In the genomic region with DNA sequence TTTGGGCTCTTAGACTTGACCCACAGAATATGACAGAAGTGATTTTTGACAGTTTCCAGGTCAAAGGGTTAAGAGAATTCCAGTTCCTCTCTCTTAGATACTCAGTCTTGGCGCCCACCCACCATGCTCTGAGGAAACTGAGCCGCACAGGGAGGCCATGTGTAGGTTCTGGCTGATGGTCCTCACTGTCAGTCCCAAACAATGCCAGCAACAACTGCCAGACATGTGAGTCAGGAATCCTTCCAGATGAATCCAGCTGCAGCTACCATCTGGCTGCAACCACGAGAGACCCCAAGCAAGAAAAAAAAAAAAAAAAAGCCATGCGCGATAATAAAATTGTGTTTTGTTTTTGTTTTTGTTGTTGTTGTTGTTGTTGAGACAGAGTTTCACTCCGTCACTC, we compare ENCODE assay signal across 25 cellular contexts.
DNase-seq lines count a peak whose midpoint lies in the region; FAIRE-seq and TF ChIP-seq lines count a peak whose summit lies in the region.
"Had no signal": no experiment of that assay in that cellular context is flagged by ENCODE, and none has a peak within 500 bp of the region (broad histone marks: within the 10 kb centered on the region; RNA-seq: fewer than 3 reads in every experiment).

No MANE protein-coding gene starts in this region.

- H3K4me3 Mint-ChIP-seq in H9 = no peak overlapping the region
- no peak overlapping the region for H3K4me3 Mint-ChIP-seq in brain
- no peak overlapping the region for H3K4me3 Mint-ChIP-seq in CD4-positive, alpha-beta memory T cell
- H3K4me3 Mint-ChIP-seq: activated CD8-positive, alpha-beta T cell treated with anti-CD3 and anti-CD28 coated beads for 36 hours; CD4-positive, CD25-positive, alpha-beta regulatory T cell; central memory CD8-positive, alpha-beta T cell; neural progenitor cell; T-helper 1 cell treated with Interleukin-12 subunit alpha and Interleukin-12 subunit beta and Interleukin-4 antibody, amounts not matched to agents 30 μg/mL and 1 μg/mL, for 36 hours had no signal

- H3K4ac ChIP-seq in H9 (ENCODE audit: low read depth, low read length) = no peak overlapping the region

- H2BK20ac ChIP-seq in H9 (ENCODE audit: low read depth, low read length, poor library complexity, severe bottlenecking) = no peak overlapping the region

- H3K9me3 ChIP-seq in H9 (ENCODE audit: control insufficient read depth, low read depth, low read length) (no peaks in the 10 kb centered on the region), small intestine (ENCODE audit: control insufficient read depth, low read depth) (no peaks in the 10 kb centered on the region)
- H3K9me3 ChIP-seq in CD4-positive, alpha-beta memory T cell (ENCODE audit: control insufficient read depth in 1 of 2, low read length in 2 of 2) = no peaks in the 10 kb centered on the region
- H3K9me3 ChIP-seq: suprapubic skin had no signal

- H2AFZ ChIP-seq in H9 (ENCODE audit: low read length) = no peak overlapping the region
- H2AFZ ChIP-seq: neural progenitor cell, parathyroid adenoma had no signal

- H2BK15ac ChIP-seq in H9 (ENCODE audit: low read depth, low read length) = no peak overlapping the region

- no peak overlapping the region for H3K4me2 ChIP-seq in H9 (ENCODE audit: insufficient read depth, insufficient read length, low read length)

- H3K27ac Mint-ChIP-seq in H9 (peak overlapping the region; percentile 52 to 94 (median 59); a peak in 5 of 7 replicates), brain (peak overlapping the region in 3 of 5 experiments; percentile 29 to 95 (median 34))
- no peak overlapping the region for H3K27ac Mint-ChIP-seq in CD4-positive, alpha-beta memory T cell
- H3K27ac Mint-ChIP-seq: activated CD8-positive, alpha-beta T cell treated with anti-CD3 and anti-CD28 coated beads for 36 hours; activated naive CD4-positive, alpha-beta T cell treated with anti-CD3 and anti-CD28 coated beads, Interleukin-2, amount 50 U/mL, for 72 hours; activated T-helper 2 cell treated with anti-CD3 and anti-CD28 coated beads, Interferon-gamma antibody, Interleukin-2, Interleukin-4, amounts not matched to agents 10 μg/mL and 5 μg/mL and 100 μg/mL, durations not matched to agents 14 hours and 24 hours and 36 hours; CD4-positive, CD25-positive, alpha-beta regulatory T cell; T-helper 1 cell treated with Interleukin-12 subunit alpha and Interleukin-12 subunit beta and Interleukin-4 antibody, amounts not matched to agents 30 μg/mL and 1 μg/mL, for 36 hours had no signal

- no peak for DNase-seq in H9
- peak; percentile 3 for DNase-seq in fibroblast of the conjunctiva (ENCODE audit: low read depth)
- no peak for DNase-seq in small intestine
- DNase-seq in KBM-7 = no peak
- DNase-seq in CD4-positive, alpha-beta memory T cell = no peak
- DNase-seq in NCI-H774 (lab: John Stamatoyannopoulos, UW) = no peak
- DNase-seq: activated CD8-positive, alpha-beta T cell treated with anti-CD3 and anti-CD28 coated beads for 36 hours; CD4-positive, CD25-positive, alpha-beta regulatory T cell; dermis blood vessel endothelial cell; foreskin melanocyte; Kasumi-1; left colon; mammary epithelial cell; NCI-H446 treated with DMSO at 0.1 percent for 48 hours; stimulated activated naive CD4-positive, alpha-beta T cell had no signal

- no peaks in the 10 kb centered on the region for H4K20me1 ChIP-seq in H9 (ENCODE audit: control insufficient read depth, insufficient read depth, insufficient read length)

- H3K27ac ChIP-seq in H9 (ENCODE audit: insufficient read length, low read depth, low read length) = no peak overlapping the region
- no peak overlapping the region for H3K27ac ChIP-seq in small intestine (ENCODE audit: low read depth in 1 of 2, low read length in 1 of 2)
- H3K27ac ChIP-seq in CD4-positive, alpha-beta memory T cell (ENCODE audit: low read depth, low read length) = no peak overlapping the region
- H3K27ac ChIP-seq: neural progenitor cell, parathyroid adenoma, SK-N-MC, suprapubic skin had no signal

- TF ChIP-seq CTCF in H9 (conservative IDR thresholded peaks at IDR 0.05) (no peak), brain (conservative IDR thresholded peaks at IDR 0.05) (no peak)

- H2BK12ac ChIP-seq in H9 (ENCODE audit: insufficient read length, low read depth, low read length) = no peak overlapping the region

- peak overlapping the region; percentile 35; the same call in 1 of the 2 replicates for H3K14ac ChIP-seq in H9 (ENCODE audit: insufficient read depth, low read length)

- no peaks in the 10 kb centered on the region; the same call in 1 of the 2 replicates for H3K79me2 ChIP-seq in H9 (ENCODE audit: insufficient read depth, low read length)

- FAIRE-seq in small intestine (lab: Jason Lieb, UNC) = no peak
- FAIRE-seq: D721Med had no signal

- H3T11ph ChIP-seq in H9 (ENCODE audit: low read length) = no peak overlapping the region

- H3K4me3 ChIP-seq in small intestine (ENCODE audit: low read depth in 1 of 2, low read length in 2 of 2) = no peak overlapping the region
- H3K4me3 ChIP-seq in CD4-positive, alpha-beta memory T cell (ENCODE audit: low read length in 2 of 2) = no peak overlapping the region
- H3K4me3 ChIP-seq: neural progenitor cell, SK-N-MC, suprapubic skin had no signal

- no peak overlapping the region for H3K18ac ChIP-seq in H9 (ENCODE audit: insufficient read length, low read depth, low read length)

- POLR2A ChIA-PET in CD4-positive, alpha-beta memory T cell (lab: Charles Lee; ENCODE audit: partially characterized antibody) = no interaction called here

- no peaks in the 10 kb centered on the region for H3K27me3 Mint-ChIP-seq in H9 (ENCODE audit: low read depth)
- no peaks in the 10 kb centered on the region for H3K27me3 Mint-ChIP-seq in brain
- H3K27me3 Mint-ChIP-seq in CD4-positive, alpha-beta memory T cell = no peaks in the 10 kb centered on the region
- H3K27me3 Mint-ChIP-seq: activated CD8-positive, alpha-beta T cell treated with anti-CD3 and anti-CD28 coated beads for 36 hours; CD4-positive, CD25-positive, alpha-beta regulatory T cell; central memory CD8-positive, alpha-beta T cell had no signal

- no peak overlapping the region for H3K23ac ChIP-seq in H9 (ENCODE audit: insufficient read length, low read depth, low read length)

- intact Hi-C loops in CD4-positive, alpha-beta memory T cell (cut with micrococcal nuclease) = no loop called here

- no peak overlapping the region for H3K9ac ChIP-seq in H9 (ENCODE audit: extremely low read depth, insufficient read length, low read length)
- H3K9ac ChIP-seq: neural progenitor cell, parathyroid adenoma had no signal

- no peak overlapping the region for H2AK5ac ChIP-seq in H9 (ENCODE audit: insufficient read length, low read length)

- H3K36me3 Mint-ChIP-seq in H9 (ENCODE audit: insufficient read depth in 1 of 3, low read depth in 3 of 3) (peaks cover 0 to 3% (median 0%) of the 10 kb centered on the region in 3 experiments; a peak in 2 of 7 replicates), brain (no peaks in the 10 kb centered on the region)
- no peaks in the 10 kb centered on the region for H3K36me3 Mint-ChIP-seq in CD4-positive, alpha-beta memory T cell
- H3K36me3 Mint-ChIP-seq: activated naive CD4-positive, alpha-beta T cell treated with anti-CD3 and anti-CD28 coated beads, Interleukin-2, amount 50 U/mL, for 72 hours; CD4-positive, CD25-positive, alpha-beta regulatory T cell; neural progenitor cell had no signal

- in situ Hi-C loops in KBM-7 (cut with MboI; ENCODE audit: low pct_unique_long_range_greater_than_20kb, low sequenced_read_pairs) = no loop called here

- H3K27me3 ChIP-seq in H9 (ENCODE audit: insufficient read depth, low read length) = no peaks in the 10 kb centered on the region
- no peaks in the 10 kb centered on the region for H3K27me3 ChIP-seq in small intestine (ENCODE audit: control insufficient read depth in 2 of 2, insufficient read depth in 2 of 2, low read length in 2 of 2)
- no peaks in the 10 kb centered on the region for H3K27me3 ChIP-seq in CD4-positive, alpha-beta memory T cell (ENCODE audit: insufficient read depth, low read length)
- H3K27me3 ChIP-seq: neural progenitor cell, suprapubic skin had no signal

- H3K9me3 Mint-ChIP-seq in H9 (no peaks in the 10 kb centered on the region), brain (peaks cover 0 to 5% (median 0%) of the 10 kb centered on the region in 5 experiments)
- peaks cover 0 to 8% (median under 1%) of the 10 kb centered on the region in 8 donors for H3K9me3 Mint-ChIP-seq in CD4-positive, alpha-beta memory T cell
- H3K9me3 Mint-ChIP-seq: activated CD8-positive, alpha-beta T cell treated with anti-CD3 and anti-CD28 coated beads for 36 hours; activated T-helper 2 cell treated with anti-CD3 and anti-CD28 coated beads, Interferon-gamma antibody, Interleukin-2, Interleukin-4, amounts not matched to agents 10 μg/mL and 5 μg/mL and 100 μg/mL, durations not matched to agents 14 hours and 24 hours and 36 hours; central memory CD8-positive, alpha-beta T cell; neural progenitor cell; T-helper 1 cell treated with Interleukin-12 subunit alpha and Interleukin-12 subunit beta and Interleukin-4 antibody, amounts not matched to agents 30 μg/mL and 1 μg/mL, for 36 hours had no signal

- H2BK5ac ChIP-seq in H9 (ENCODE audit: insufficient read length, low read length) = no peak overlapping the region

- H3K4me1 ChIP-seq in H9 (ENCODE audit: insufficient read depth, low read length) (peaks cover 5% of the 10 kb centered on the region), small intestine (ENCODE audit: control insufficient read depth in 2 of 2, insufficient read depth in 1 of 2, low read depth in 1 of 2, low read length in 1 of 2) (no peaks in the 10 kb centered on the region)
- H3K4me1 ChIP-seq in CD4-positive, alpha-beta memory T cell (ENCODE audit: insufficient read depth, low read length) = no peaks in the 10 kb centered on the region
- H3K4me1 ChIP-seq: parathyroid adenoma, suprapubic skin had no signal

- CTCF ChIA-PET in CD4-positive, alpha-beta memory T cell (lab: Charles Lee; ENCODE audit: partially characterized antibody) = no interaction called here

- H3K56ac ChIP-seq in H9 (ENCODE audit: insufficient read length, low read depth, low read length) = no peak overlapping the region

- H3K36me3 ChIP-seq in small intestine (ENCODE audit: control insufficient read depth in 2 of 2, insufficient read depth in 2 of 2, low read length in 2 of 2) = no peaks in the 10 kb centered on the region
- H3K36me3 ChIP-seq in CD4-positive, alpha-beta memory T cell (ENCODE audit: insufficient read depth, low read length) = no peaks in the 10 kb centered on the region
- H3K36me3 ChIP-seq: neural progenitor cell, suprapubic skin had no signal

- H2BK120ac ChIP-seq in H9 (ENCODE audit: low read depth, low read length, poor library complexity, severe bottlenecking) = no peak overlapping the region

- H4K5ac ChIP-seq in H9 (ENCODE audit: insufficient read length, low read depth, low read length) = no peak overlapping the region

- no CpG with 5 or more reads among the region's 6 CpGs for WGBS in H9 (ENCODE audit: extremely low coverage, insufficient read length, low lambda C conversion rate)
- 77 to 86% (median 86%) methylated on average over 6 of the region's 6 CpGs for WGBS in small intestine, 3 donors

- no peak overlapping the region for H4K91ac ChIP-seq in H9 (ENCODE audit: insufficient read length, low read depth, low read length)

- H3K79me1 ChIP-seq in H9 (ENCODE audit: insufficient read depth, low read depth, low read length, poor library complexity, severe bottlenecking) = no peaks in the 10 kb centered on the region

- H3K4me1 Mint-ChIP-seq in H9 = peaks cover 56 to 60% of the 10 kb centered on the region in 2 experiments
- peaks cover 54% of the 10 kb centered on the region for H3K4me1 Mint-ChIP-seq in brain
- H3K4me1 Mint-ChIP-seq in CD4-positive, alpha-beta memory T cell = no peaks in the 10 kb centered on the region
- H3K4me1 Mint-ChIP-seq: CD4-positive, CD25-positive, alpha-beta regulatory T cell; central memory CD8-positive, alpha-beta T cell had no signal

- H3K23me2 ChIP-seq in H9 (ENCODE audit: insufficient read length, low read depth, low read length, poor library complexity, severe bottlenecking) = no peaks in the 10 kb centered on the region

- no peak overlapping the region for H4K8ac ChIP-seq in H9 (replicated peaks; ENCODE audit: insufficient read length, low read depth, low read length)

Comparison
In these comparisons a context has a peak if more than half of its experiments do, and no peak if none do; other contexts are left out.
1. H3K27ac Mint-ChIP-seq: peak in H9 (3 of 3) and brain (3 of 5); none in CD4-positive, alpha-beta memory T cell (0 of 7).